8 cellular contexts compared by ENCODE assay signal in the genomic region with DNA sequence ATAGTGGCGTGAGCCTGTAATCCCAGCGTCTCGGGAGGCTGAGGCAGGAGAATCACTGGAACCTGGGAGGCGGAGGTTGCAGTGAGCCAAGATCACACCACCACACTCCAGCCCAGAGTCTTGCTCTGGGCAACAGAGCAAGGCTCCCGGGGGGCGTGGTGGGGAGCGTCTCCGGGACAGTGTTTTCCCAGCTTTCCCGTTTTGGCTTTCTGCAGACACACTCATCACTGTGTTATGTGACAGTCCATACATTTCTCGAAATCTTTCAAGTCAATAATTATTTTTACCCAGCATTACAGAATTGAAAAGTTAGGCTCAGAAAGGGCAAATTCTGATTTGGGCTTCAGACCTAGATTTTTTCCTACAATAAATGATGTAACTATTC. TPM values are rescaled to one million over a fixed set of nuclear protein-coding genes. Genes with fewer than 3 reads are reported as not detected.
A peak's percentile ranks its signal among the peaks of the same experiment; 100 is the strongest.
DNase-seq lines count a peak whose midpoint lies in the region; ATAC-seq and TF ChIP-seq lines count a peak whose summit lies in the region.

No MANE protein-coding gene starts in this region.

- peaks cover 27% of the 10 kb centered on the region for H3K9me3 Mint-ChIP-seq in GM23338
- H3K9me3 Mint-ChIP-seq in activated CD8-positive, alpha-beta T cell treated with anti-CD3 and anti-CD28 coated beads, Interleukin-2, amount 10 ng/mL, durations not matched to agents 7 days and 5 days (ENCODE audit: insufficient read depth) = no peaks in the 10 kb centered on the region
- no peaks in the 10 kb centered on the region for H3K9me3 Mint-ChIP-seq in stimulated activated effector memory CD8-positive, alpha-beta T cell treated with anti-CD3 and anti-CD28 coated beads, Interleukin-12 subunit alpha, Interleukin-12 subunit beta, amount 100 ng/mL, for 72 hours

- peaks cover 71% of the 10 kb centered on the region for H3K27me3 Mint-ChIP-seq in GM23338 (ENCODE audit: insufficient read depth, low read depth, poor library complexity)
- H3K27me3 Mint-ChIP-seq in activated CD8-positive, alpha-beta T cell treated with anti-CD3 and anti-CD28 coated beads, Interleukin-2, amount 10 ng/mL, durations not matched to agents 7 days and 5 days (ENCODE audit: low read depth) = no peaks in the 10 kb centered on the region

- H3K79me2 ChIP-seq in GM23338 (replicated peaks; ENCODE audit: insufficient read depth) = no peaks in the 10 kb centered on the region

- H3K27ac ChIP-seq in GM23338 (ENCODE audit: low read depth) = no peak overlapping the region

- DNase-seq in GM23338 (ENCODE audit: low spot score) (no peak), left ventricle myocardium superior (no peak), OCI-M1 (lab: John Stamatoyannopoulos, UW) (no peak), ecto neural progenitor cell (ENCODE audit: low spot score) (no peak), DMS79 (lab: John Stamatoyannopoulos, UW) (no peak)
- DNase-seq in activated CD8-positive, alpha-beta T cell treated with anti-CD3 and anti-CD28 coated beads, Interleukin-2, amount 10 ng/mL, durations not matched to agents 7 days and 5 days = no peak
- DNase-seq in stimulated activated effector memory CD8-positive, alpha-beta T cell treated with anti-CD3 and anti-CD28 coated beads, Interleukin-12 subunit alpha, Interleukin-12 subunit beta, amount 100 ng/mL, for 72 hours (ENCODE audit: low spot score in 2 of 2) = no peak

- no peak overlapping the region for H3K27ac Mint-ChIP-seq in GM23338
- H3K27ac Mint-ChIP-seq in activated CD8-positive, alpha-beta T cell treated with anti-CD3 and anti-CD28 coated beads, Interleukin-2, amount 10 ng/mL, durations not matched to agents 7 days and 5 days = peak overlapping the region; percentile 83
- peak overlapping the region; percentile 96 for H3K27ac Mint-ChIP-seq in stimulated activated effector memory CD8-positive, alpha-beta T cell treated with anti-CD3 and anti-CD28 coated beads, Interleukin-12 subunit alpha, Interleukin-12 subunit beta, amount 100 ng/mL, for 72 hours

- peak overlapping the region; percentile 99; the same call in 1 of the 2 replicates for H2AFZ ChIP-seq in GM23338

- POLR2A ChIA-PET in activated CD8-positive, alpha-beta T cell treated with anti-CD3 and anti-CD28 coated beads, Interleukin-2, amount 10 ng/mL, durations not matched to agents 7 days and 5 days (lab: Charles Lee) = interaction anchor here (0.7 to 1.7 kb wide), 2 partner anchors 43 to 50 kb away, joined by 3 to 5 read pairs; no protein-coding TSS in a partner anchor

- peak overlapping the region; percentile 93 for H3K4me2 ChIP-seq in GM23338

- H3F3A ChIP-seq in GM23338 (replicated peaks; ENCODE audit: low read depth) = peaks cover 4% of the 10 kb centered on the region; the same call in 1 of the 2 replicates

- peak overlapping the region; percentile 74; the same call in 2 of the 3 replicates for H3K4me3 Mint-ChIP-seq in GM23338
- peak overlapping the region; percentile 86 for H3K4me3 Mint-ChIP-seq in activated CD8-positive, alpha-beta T cell treated with anti-CD3 and anti-CD28 coated beads, Interleukin-2, amount 10 ng/mL, durations not matched to agents 7 days and 5 days
- peak overlapping the region; percentile 94 for H3K4me3 Mint-ChIP-seq in stimulated activated effector memory CD8-positive, alpha-beta T cell treated with anti-CD3 and anti-CD28 coated beads, Interleukin-12 subunit alpha, Interleukin-12 subunit beta, amount 100 ng/mL, for 72 hours

- H3K36me3 ChIP-seq in GM23338 (ENCODE audit: insufficient read depth) = no peaks in the 10 kb centered on the region

- intact Hi-C loops in left ventricle myocardium superior (cut with micrococcal nuclease) = no loop called here

- ATAC-seq in GM23338 = no peak
- ATAC-seq in activated CD8-positive, alpha-beta T cell treated with anti-CD3 and anti-CD28 coated beads, Interleukin-2, amount 10 ng/mL, durations not matched to agents 7 days and 5 days = no peak
- peak; percentile 12 for ATAC-seq in left ventricle myocardium superior
- ATAC-seq in stimulated activated effector memory CD8-positive, alpha-beta T cell treated with anti-CD3 and anti-CD28 coated beads, Interleukin-12 subunit alpha, Interleukin-12 subunit beta, amount 100 ng/mL, for 72 hours = no peak
- ATAC-seq in GM19452 (IDR thresholded peaks at IDR 0.05; ENCODE audit: unreplicated experiment) = no peak

- CTCF ChIA-PET in activated CD8-positive, alpha-beta T cell treated with anti-CD3 and anti-CD28 coated beads, Interleukin-2, amount 10 ng/mL, durations not matched to agents 7 days and 5 days (lab: Charles Lee) = no interaction called here

- H3K27me3 ChIP-seq in GM23338 (ENCODE audit: insufficient read depth) = peaks cover 58% of the 10 kb centered on the region

- no peaks in the 10 kb centered on the region for H3K9me2 ChIP-seq in GM23338 (ENCODE audit: insufficient read depth)

- TF ChIP-seq CTCF in GM23338 (conservative IDR thresholded peaks at IDR 0.05; ENCODE audit: low read depth in 2 of 2) = no peak

- peaks cover 11% of the 10 kb centered on the region for H3K4me1 ChIP-seq in GM23338 (ENCODE audit: insufficient read depth)

- H3K4me1 Mint-ChIP-seq in GM23338 = peaks cover 11% of the 10 kb centered on the region
- H3K4me1 Mint-ChIP-seq in activated CD8-positive, alpha-beta T cell treated with anti-CD3 and anti-CD28 coated beads, Interleukin-2, amount 10 ng/mL, durations not matched to agents 7 days and 5 days (ENCODE audit: low read depth) = peaks cover 27% of the 10 kb centered on the region
- peaks cover 37% of the 10 kb centered on the region for H3K4me1 Mint-ChIP-seq in stimulated activated effector memory CD8-positive, alpha-beta T cell treated with anti-CD3 and anti-CD28 coated beads, Interleukin-12 subunit alpha, Interleukin-12 subunit beta, amount 100 ng/mL, for 72 hours

- peak overlapping the region; percentile 76 for H3K4me3 ChIP-seq in GM23338

- H4K20me1 ChIP-seq in GM23338 (replicated peaks; ENCODE audit: insufficient read depth) = no peaks in the 10 kb centered on the region

- peaks cover 1% of the 10 kb centered on the region; the same call in 1 of the 3 replicates for H3K36me3 Mint-ChIP-seq in GM23338 (ENCODE audit: low read depth)
- peaks cover 3% of the 10 kb centered on the region for H3K36me3 Mint-ChIP-seq in activated CD8-positive, alpha-beta T cell treated with anti-CD3 and anti-CD28 coated beads, Interleukin-2, amount 10 ng/mL, durations not matched to agents 7 days and 5 days (ENCODE audit: low read depth)
- H3K36me3 Mint-ChIP-seq in stimulated activated effector memory CD8-positive, alpha-beta T cell treated with anti-CD3 and anti-CD28 coated beads, Interleukin-12 subunit alpha, Interleukin-12 subunit beta, amount 100 ng/mL, for 72 hours = peaks cover 36% of the 10 kb centered on the region

RNA-seq across cellular contexts. Expression of gene NEAT1, which starts 31.7 kb away (rescaled TPM):
- 6.3 and 7.2 TPM in 2 replicates for total RNA-seq in GM23338 (2014; rRNA removed; shearing (Covaris generic))
- polyA plus RNA-seq in GM23338 (2016; fragmentation: Nextera tagmentation; extraction: Ambion mirVana) = 3.6 and 5.3 TPM in 2 replicates
- 100 to 1,000 TPM; 212 to 254 TPM for total RNA-seq in activated CD8-positive, alpha-beta T cell treated with anti-CD3 and anti-CD28 coated beads, Interleukin-2, amount 10 ng/mL, durations not matched to agents 7 days and 5 days
- 508 TPM for total RNA-seq in left ventricle myocardium superior

RNA-seq across cellular contexts. Expression of gene MALAT1, which starts 44.5 kb away (rescaled TPM):
- 1,789 and 2,206 TPM in 2 replicates for total RNA-seq in GM23338 (2014; rRNA removed; shearing (Covaris generic))
- 4,618 and 6,020 TPM in 2 replicates for polyA plus RNA-seq in GM23338 (2016; fragmentation: Nextera tagmentation; extraction: Ambion mirVana)
- total RNA-seq in activated CD8-positive, alpha-beta T cell treated with anti-CD3 and anti-CD28 coated beads, Interleukin-2, amount 10 ng/mL, durations not matched to agents 7 days and 5 days = 1,000 to 10,000 TPM; 3,822 to 4,094 TPM
- 7,191 TPM for total RNA-seq in left ventricle myocardium superior

Comparison
In these comparisons a context has a peak if more than half of its experiments do, and no peak if none do; other contexts are left out.
1. RNA of gene NEAT1, which starts 31.7 kb away (total RNA-seq): 508 TPM in left ventricle myocardium superior (single experiment) and 212 to 254 TPM in activated CD8-positive, alpha-beta T cell treated with anti-CD3 and anti-CD28 coated beads, Interleukin-2, amount 10 ng/mL, durations not matched to agents 7 days and 5 days; 6.3 to 7.2 TPM in GM23338; every median in the first group is over 10 times any median in the second.
2. Peak in every context shown above with its lines, with median percentiles within 50 percentile points of each other: H3K4me3 Mint-ChIP-seq.